In genomic region chr9:94899464-94900221, GRCh38 we compare ENCODE assay signal across 14 cellular contexts.
A peak's percentile ranks its signal among the peaks of the same experiment; 100 is the strongest.
DNase-seq lines count a peak whose midpoint lies in the region; ATAC-seq and TF ChIP-seq lines count a peak whose summit lies in the region.
"Had no signal": no experiment of that assay in that cellular context is flagged by ENCODE, and none has a peak within 500 bp of the region (broad histone marks: within the 10 kb centered on the region; RNA-seq: fewer than 3 reads in every experiment).

No MANE protein-coding gene starts in this region.

- WGBS in SK-N-SH (ENCODE audit: low lambda C conversion rate): 82% methylated on average over 8 of the region's 8 CpGs
- 96 to 97% methylated on average over 8 of the region's 8 CpGs for WGBS in tibial nerve, 2 donors

- H3K36me3 ChIP-seq in SK-N-SH (replicated peaks in 1 of 2; ENCODE audit: control insufficient read depth in 1 of 2, insufficient read depth in 2 of 2, low read length in 1 of 2) (no peaks in the 10 kb centered on the region), osteoblast (ENCODE audit: insufficient read depth, low read length) (no peaks in the 10 kb centered on the region), tibial nerve (no peaks in the 10 kb centered on the region)
- H3K36me3 ChIP-seq in CD8-positive, alpha-beta memory T cell (ENCODE audit: insufficient read depth, low read length): no peaks in the 10 kb centered on the region

- H3K4me1 ChIP-seq in SK-N-SH (ENCODE audit: control insufficient read depth in 1 of 2, insufficient read depth in 2 of 2, low read depth in 1 of 2, low read length in 1 of 2) (peaks cover 10 to 24% of the 10 kb centered on the region in 2 experiments; a peak in 3 of 4 replicates), osteoblast (ENCODE audit: insufficient read depth, low read length) (peaks cover 54% of the 10 kb centered on the region), tibial nerve (peaks cover 0 to 51% (median 32%) of the 10 kb centered on the region in 4 donors)
- H3K4me1 ChIP-seq in CD8-positive, alpha-beta memory T cell (ENCODE audit: insufficient read depth, low read length): no peaks in the 10 kb centered on the region

- CTCF ChIA-PET in SK-N-SH (lab: Yijun Ruan, JAX): no interaction called here
- CTCF ChIA-PET in CD8-positive, alpha-beta memory T cell (lab: Charles Lee): no interaction called here

- no peak overlapping the region for H3K4me3 Mint-ChIP-seq in CD8-positive, alpha-beta memory T cell
- H3K4me3 Mint-ChIP-seq: immature natural killer cell; neural crest cell; stimulated activated naive B cell treated with anti-CD40 and anti-IgM and Interleukin-4, amounts not matched to agents 10 μg/mL and 1 μg/mL and 100 μg/mL, for 72 hours had no signal

- H3K4me2 ChIP-seq in SK-N-SH: peak overlapping the region; percentile 76
- H3K4me2 ChIP-seq in osteoblast (ENCODE audit: insufficient read depth, low read length): peak overlapping the region; percentile 85

- DNase-seq in SK-N-SH (no peak), dorsolateral prefrontal cortex (no peak), osteoblast (ENCODE audit: insufficient read length, low spot score, missing footprints) (no peak), tibial nerve (ENCODE audit: low spot score in 2 of 2) (no peak), amniotic stem cell (lab: John Stamatoyannopoulos, UW) (no peak), HPDE6-E6E7 (ENCODE audit: extremely low spot score) (no peak)
- DNase-seq in CD8-positive, alpha-beta memory T cell: no peak
- DNase-seq: immature natural killer cell; NCI-H2081 treated with DMSO at 0.1 percent for 48 hours; stimulated activated naive B cell treated with anti-CD40 and anti-IgM and Interleukin-4, amounts not matched to agents 10 μg/mL and 1 μg/mL and 100 μg/mL, for 72 hours had no signal

- H3K4me1 Mint-ChIP-seq in CD8-positive, alpha-beta memory T cell: no peaks in the 10 kb centered on the region
- H3K4me1 Mint-ChIP-seq: immature natural killer cell had no signal

- H2AFZ ChIP-seq in SK-N-SH (ENCODE audit: low read depth) (no peak overlapping the region), osteoblast (ENCODE audit: low read length) (no peak overlapping the region)

- H3K9ac ChIP-seq in SK-N-SH: peak overlapping the region; percentile 54

- H3K4me3 ChIP-seq in SK-N-SH (ENCODE audit: low read depth in 2 of 2, low read length in 1 of 2) (peak overlapping the region in 1 of 2 experiments; percentile 52; a peak in 2 of 4 replicates), dorsolateral prefrontal cortex (peak overlapping the region in 1 of 59 donors; percentile 26), osteoblast (ENCODE audit: insufficient read depth, low read length) (peak overlapping the region; percentile 57), tibial nerve (no peak overlapping the region)
- no peak overlapping the region for H3K4me3 ChIP-seq in CD8-positive, alpha-beta memory T cell (ENCODE audit: low read length)

- TF ChIP-seq EP300 in SK-N-SH (IDR thresholded peaks at IDR 0.05; ENCODE audit: borderline replicate concordance in 1 of 2, low read depth in 1 of 2, low read length in 1 of 2) (no peak), tibial nerve (IDR thresholded peaks at IDR 0.05) (no peak)

- no peaks in the 10 kb centered on the region for H3K27me3 ChIP-seq in SK-N-SH (ENCODE audit: insufficient read depth)
- no peaks in the 10 kb centered on the region for H3K27me3 ChIP-seq in dorsolateral prefrontal cortex
- no peaks in the 10 kb centered on the region for H3K27me3 ChIP-seq in osteoblast (ENCODE audit: insufficient read depth, low read length)
- H3K27me3 ChIP-seq in tibial nerve: no peaks in the 10 kb centered on the region
- no peaks in the 10 kb centered on the region for H3K27me3 ChIP-seq in CD8-positive, alpha-beta memory T cell (ENCODE audit: insufficient read depth, low read length, poor library complexity, severe bottlenecking)

- H4K20me1 ChIP-seq in SK-N-SH (ENCODE audit: insufficient read depth) (no peaks in the 10 kb centered on the region), osteoblast (ENCODE audit: insufficient read depth, low read length) (no peaks in the 10 kb centered on the region)

- no peaks in the 10 kb centered on the region for H3K9me3 ChIP-seq in SK-N-SH
- H3K9me3 ChIP-seq in osteoblast (ENCODE audit: low read depth, low read length): no peaks in the 10 kb centered on the region
- H3K9me3 ChIP-seq in tibial nerve: no peaks in the 10 kb centered on the region
- no peaks in the 10 kb centered on the region for H3K9me3 ChIP-seq in CD8-positive, alpha-beta memory T cell (ENCODE audit: low read length)

- no peaks in the 10 kb centered on the region for H3K9me2 ChIP-seq in SK-N-SH

- H3F3A ChIP-seq in SK-N-SH (replicated peaks; ENCODE audit: insufficient read depth): peaks cover 38% of the 10 kb centered on the region

- TF ChIP-seq CTCF in SK-N-SH (IDR thresholded peaks at IDR 0.05) (no peak), dorsolateral prefrontal cortex (IDR thresholded peaks at IDR 0.05 in 54 of 56, conservative IDR thresholded peaks at IDR 0.05 in 2 of 56; ENCODE audit: low read depth in 1 of 56, partially characterized antibody in 56 of 56) (no peak), osteoblast (IDR thresholded peaks at IDR 0.05; ENCODE audit: extremely low read depth, low read depth, low read length) (no peak), tibial nerve (IDR thresholded peaks at IDR 0.05) (no peak)

- peak overlapping the region in 1 of 8 donors; percentile 48 for H3K27ac Mint-ChIP-seq in CD8-positive, alpha-beta memory T cell
- H3K27ac Mint-ChIP-seq: immature natural killer cell; stimulated activated naive B cell treated with anti-CD40 and anti-IgM and Interleukin-4, amounts not matched to agents 10 μg/mL and 1 μg/mL and 100 μg/mL, for 72 hours had no signal

- intact Hi-C loops in dorsolateral prefrontal cortex (cut with DNase I): loop anchor here (1.0 to 5.0 kb wide), 3 partner anchors 37 to 112 kb away; no protein-coding TSS in a partner anchor

- TF ChIP-seq RAD21 in SK-N-SH (IDR thresholded peaks at IDR 0.05; ENCODE audit: low read length): no peak

- no peaks in the 10 kb centered on the region for H3K27me3 Mint-ChIP-seq in CD8-positive, alpha-beta memory T cell
- H3K27me3 Mint-ChIP-seq: stimulated activated naive B cell treated with anti-CD40 and anti-IgM and Interleukin-4, amounts not matched to agents 10 μg/mL and 1 μg/mL and 100 μg/mL, for 72 hours had no signal

- ATAC-seq in SK-N-SH treated with all-trans-retinoic acid at 6 μM for 48 hours: no peak
- ATAC-seq: stimulated activated naive B cell treated with anti-CD40 and anti-IgM and Interleukin-4, amounts not matched to agents 10 μg/mL and 1 μg/mL and 100 μg/mL, for 72 hours had no signal

- no peaks in the 10 kb centered on the region; the same call in 1 of the 2 replicates for H3K79me2 ChIP-seq in SK-N-SH (ENCODE audit: insufficient read depth)
- H3K79me2 ChIP-seq in osteoblast (ENCODE audit: insufficient read depth, low read length): no peaks in the 10 kb centered on the region

- TF ChIP-seq POLR2A in tibial nerve (IDR thresholded peaks at IDR 0.05): no peak

- H3K9me3 Mint-ChIP-seq in CD8-positive, alpha-beta memory T cell: no peaks in the 10 kb centered on the region
- H3K9me3 Mint-ChIP-seq: activated T-helper 2 cell treated with anti-CD3 and anti-CD28 coated beads, Interferon-gamma antibody, Interleukin-2, Interleukin-4, amounts not matched to agents 10 μg/mL and 5 μg/mL and 100 μg/mL, durations not matched to agents 14 hours and 24 hours and 36 hours; immature natural killer cell; neural crest cell; stimulated activated naive B cell treated with anti-CD40 and anti-IgM and Interleukin-4, amounts not matched to agents 10 μg/mL and 1 μg/mL and 100 μg/mL, for 72 hours had no signal

- POLR2A ChIA-PET in SK-N-SH (lab: Yijun Ruan, JAX): no interaction called here
- POLR2A ChIA-PET in CD8-positive, alpha-beta memory T cell (lab: Charles Lee): interaction anchor here (0.6 to 0.7 kb wide), 2 partner anchors 14 to 181 kb away, joined by 3 to 8 read pairs; no protein-coding TSS in a partner anchor

- peak overlapping the region; percentile 86 to 94 for H3K27ac ChIP-seq in SK-N-SH (ENCODE audit: low read depth in 2 of 2, low read length in 1 of 2)
- peak overlapping the region in 56 of 59 donors; percentile 11 to 99 (median 81) for H3K27ac ChIP-seq in dorsolateral prefrontal cortex
- H3K27ac ChIP-seq in osteoblast (ENCODE audit: low read depth, low read length): peak overlapping the region; percentile 98
- H3K27ac ChIP-seq in tibial nerve: peak overlapping the region; percentile 14 to 92 (median 80)
- H3K27ac ChIP-seq in CD8-positive, alpha-beta memory T cell (ENCODE audit: low read depth, low read length): no peak overlapping the region
- H3K27ac ChIP-seq: 22Rv1 had no signal

- H3K36me3 Mint-ChIP-seq in CD8-positive, alpha-beta memory T cell: peaks cover 0 to 3% (median 0%) of the 10 kb centered on the region in 3 donors

TF ChIP-seq in SK-N-SH, 30 proteins besides CTCF, POLR2A, EP300 and RAD21 (continues in another document):
- TF ChIP-seq FOSL2 (IDR thresholded peaks at IDR 0.05; ENCODE audit: borderline replicate concordance, low read depth): peak; percentile 7; the same call in 1 of the 2 replicates
- TF ChIP-seq ELF1 (IDR thresholded peaks at IDR 0.05): no peak
- TF ChIP-seq MEF2A (IDR thresholded peaks at IDR 0.05; ENCODE audit: borderline replicate concordance, low read depth): no peak
- no peak for TF ChIP-seq JUND (IDR thresholded peaks at IDR 0.05)
- no peak for TF ChIP-seq PBX3 (IDR thresholded peaks at IDR 0.05)

TF ChIP-seq in SK-N-SH treated with all-trans-retinoic acid at 6 μM for 48 hours, 23 proteins besides CTCF, POLR2A, EP300 and RAD21 (continues in another document):
- TF ChIP-seq ESRRG (CRISPR knock-in tag; IDR thresholded peaks at IDR 0.05): no peak
- TF ChIP-seq PATZ1 (CRISPR knock-in tag; IDR thresholded peaks at IDR 0.05; ENCODE audit: borderline replicate concordance): no peak
- TF ChIP-seq ZC3H10 (CRISPR knock-in tag; IDR thresholded peaks at IDR 0.05): no peak
- no peak for TF ChIP-seq OSR1 (CRISPR knock-in tag; IDR thresholded peaks at IDR 0.05)
- TF ChIP-seq ISL1 (CRISPR knock-in tag; IDR thresholded peaks at IDR 0.05): no peak
- TF ChIP-seq ZNF565 (CRISPR knock-in tag; conservative IDR thresholded peaks at IDR 0.05; ENCODE audit: low read depth): no peak
